Comparison of ENCODE assay signal across 16 cellular contexts in the genomic region with DNA sequence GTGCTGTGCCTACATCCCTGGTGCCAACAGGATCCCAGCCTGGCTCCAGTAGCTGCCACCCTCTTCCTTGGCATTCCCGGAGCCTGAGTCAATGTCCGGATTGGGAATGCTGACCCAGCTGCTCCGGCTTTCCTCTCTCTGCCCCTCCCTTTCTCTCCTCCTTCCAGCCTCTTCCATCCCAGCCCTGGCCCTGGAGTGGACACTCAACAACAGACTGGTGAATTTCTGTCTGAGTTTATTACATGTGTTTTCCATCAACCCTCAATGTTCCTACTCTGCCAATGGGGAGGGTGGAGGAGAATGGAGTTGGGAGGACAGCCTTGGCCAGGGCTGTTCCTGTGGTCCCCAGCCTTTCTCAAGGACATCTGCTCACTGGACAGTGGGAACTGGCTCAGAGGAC. TPM values are rescaled to one million over a fixed set of nuclear protein-coding genes. Genes with fewer than 3 reads are reported as not detected.
A peak's percentile ranks its signal among the peaks of the same experiment; 100 is the strongest.
DNase-seq lines count a peak whose midpoint lies in the region; ATAC-seq, FAIRE-seq and TF ChIP-seq lines count a peak whose summit lies in the region.
"Had no signal": no experiment of that assay in that cellular context is flagged by ENCODE, and none has a peak within 500 bp of the region (broad histone marks: within the 10 kb centered on the region; RNA-seq: fewer than 3 reads in every experiment).

No MANE protein-coding gene starts in this region.

- H3K4me3 ChIP-seq in HCT116 (replicated peaks in 1 of 2; ENCODE audit: low read depth in 1 of 2, low read length in 2 of 2) = peak overlapping the region in 1 of 2 experiments; percentile 5; a peak in 1 of 4 replicates
- no peak overlapping the region for H3K4me3 ChIP-seq in bronchial epithelial cell (ENCODE audit: low read depth, low read length)
- H3K4me3 ChIP-seq in tibial artery = no peak overlapping the region

- TF ChIP-seq CTCF in HCT116 (IDR thresholded peaks at IDR 0.05 in 2 of 3, conservative IDR thresholded peaks at IDR 0.05 in 1 of 3; ENCODE audit: borderline replicate concordance in 1 of 3, insufficient read depth in 1 of 3, low read depth in 2 of 3, low read length in 2 of 3) (no peak), bronchial epithelial cell (IDR thresholded peaks at IDR 0.05; ENCODE audit: insufficient read depth, low read length, severe bottlenecking) (no peak), tibial artery (IDR thresholded peaks at IDR 0.05) (no peak), progenitor cell of endocrine pancreas (IDR thresholded peaks at IDR 0.05; ENCODE audit: unreplicated experiment) (no peak)

- H3K4me3 Mint-ChIP-seq in progenitor cell of endocrine pancreas (ENCODE audit: low read depth) = no peak overlapping the region
- H3K4me3 Mint-ChIP-seq: activated CD8-positive, alpha-beta memory T cell treated with anti-CD3 and anti-CD28 coated beads, Interleukin-2, amount 10 ng/mL, durations not matched to agents 7 days and 5 days; naive thymus-derived CD4-positive, alpha-beta T cell had no signal

- TF ChIP-seq RAD21 in HCT116 (IDR thresholded peaks at IDR 0.05; ENCODE audit: low read depth) = no peak

- RAD21 ChIA-PET in HCT116 (lab: Charles Lee; ENCODE audit: low non-redundant PET in 1 of 2, low total read pairs in 2 of 2, uncharacterized antibody in 2 of 2, unreplicated experiment in 2 of 2) = no interaction called here

- no peak overlapping the region for H3K27ac Mint-ChIP-seq in progenitor cell of endocrine pancreas
- H3K27ac Mint-ChIP-seq: activated CD8-positive, alpha-beta memory T cell treated with anti-CD3 and anti-CD28 coated beads, Interleukin-2, amount 10 ng/mL, durations not matched to agents 7 days and 5 days; naive thymus-derived CD4-positive, alpha-beta T cell had no signal

- intact Hi-C loops in HCT116 (cut with micrococcal nuclease) = no loop called here
- intact Hi-C loops in tibial artery (cut with DNase I; ENCODE audit: low total_unique reads) = no loop called here

- peak overlapping the region; percentile 65 for H2AFZ ChIP-seq in HCT116 (ENCODE audit: low read depth, low read length, poor library complexity, severe bottlenecking)

- no peak overlapping the region for H3K9ac ChIP-seq in HCT116 (ENCODE audit: low read length)

- BruUV-seq in HCT116 (replicated peaks; lab: Mats Ljungman, UMichigan) = no TSS peak

- no peak for TF ChIP-seq POLR2A in HCT116 (IDR thresholded peaks at IDR 0.05; ENCODE audit: borderline replicate concordance, extremely low read depth, insufficient read depth, insufficient read length)

- H3K4me1 Mint-ChIP-seq in progenitor cell of endocrine pancreas (ENCODE audit: low read depth) = no peaks in the 10 kb centered on the region
- H3K4me1 Mint-ChIP-seq: activated CD8-positive, alpha-beta memory T cell treated with anti-CD3 and anti-CD28 coated beads, Interleukin-2, amount 10 ng/mL, durations not matched to agents 7 days and 5 days had no signal

- DNase-seq in HCT116 (ENCODE audit: low read depth, low spot score) = no peak
- DNase-seq in bronchial epithelial cell (ENCODE audit: low read depth) = peak; percentile 25
- DNase-seq in kidney tubule cell (ENCODE audit: low spot score) = peak; percentile 73
- DNase-seq in tibial artery = peak; percentile 53 to 80
- no peak for DNase-seq in NCI-H1930 (lab: John Stamatoyannopoulos, UW)
- DNase-seq in NCI-H187 (lab: John Stamatoyannopoulos, UW) = no peak
- DNase-seq in progenitor cell of endocrine pancreas (ENCODE audit: low spot score, unreplicated experiment) = no peak
- DNase-seq in NOMO-1 treated with dmso at 0.1 percent for 144 hours (lab: John Stamatoyannopoulos, UW; ENCODE audit: unreplicated experiment) = no peak
- DNase-seq: activated CD8-positive, alpha-beta memory T cell treated with anti-CD3 and anti-CD28 coated beads, Interleukin-2, amount 10 ng/mL, durations not matched to agents 7 days and 5 days; activated naive CD4-positive, alpha-beta T cell treated with anti-CD3 and anti-CD28 coated beads, Interleukin-2, amount 50 U/mL, for 16 hours; caudate nucleus; COR-L47; naive thymus-derived CD4-positive, alpha-beta T cell; NCI-H526; SHP77 had no signal

- H3K4me1 ChIP-seq in HCT116 (ENCODE audit: control insufficient read depth in 1 of 2, insufficient read depth in 2 of 2, low read length in 2 of 2) (peaks cover 28 to 40% of the 10 kb centered on the region in 2 experiments), tibial artery (peaks cover 0 to 36% (median 25%) of the 10 kb centered on the region in 4 donors)

- H3K9me2 ChIP-seq in HCT116 (ENCODE audit: insufficient read depth) = no peaks in the 10 kb centered on the region

- H3K27me3 Mint-ChIP-seq in progenitor cell of endocrine pancreas = peaks cover 34% of the 10 kb centered on the region

- peak; percentile 57 for ATAC-seq in HCT116
- ATAC-seq: activated CD8-positive, alpha-beta memory T cell treated with anti-CD3 and anti-CD28 coated beads, Interleukin-2, amount 10 ng/mL, durations not matched to agents 7 days and 5 days; naive thymus-derived CD4-positive, alpha-beta T cell had no signal

- H3K27me3 ChIP-seq in HCT116 (ENCODE audit: insufficient read depth, low read length) (no peaks in the 10 kb centered on the region), bronchial epithelial cell (ENCODE audit: control insufficient read depth, insufficient read depth, low read length) (peaks cover 4% of the 10 kb centered on the region), tibial artery (no peaks in the 10 kb centered on the region)

- H4K20me1 ChIP-seq in HCT116 (ENCODE audit: insufficient read depth) = no peaks in the 10 kb centered on the region

- H3K4me2 ChIP-seq in HCT116 (ENCODE audit: low read length) = peak overlapping the region; percentile 52

- peaks cover 2% of the 10 kb centered on the region for H3K9me3 Mint-ChIP-seq in progenitor cell of endocrine pancreas (ENCODE audit: low read depth)

- CTCF ChIA-PET in HCT116 (lab: Charles Lee) = no interaction called here

- no peaks in the 10 kb centered on the region for H3K79me2 ChIP-seq in HCT116 (ENCODE audit: insufficient read depth, low read length)

- POLR2A ChIA-PET in HCT116 (lab: Charles Lee) = interaction anchor here (1.3 kb wide), 1 partner anchor 9 kb away, joined by 3 read pairs; no protein-coding TSS in a partner anchor

- H3K36me3 ChIP-seq in HCT116 (ENCODE audit: control insufficient read depth in 1 of 2, insufficient read depth in 2 of 2, low read length in 2 of 2) = no peaks in the 10 kb centered on the region
- no peaks in the 10 kb centered on the region for H3K36me3 ChIP-seq in bronchial epithelial cell (ENCODE audit: control insufficient read depth, insufficient read depth, low read length)
- no peaks in the 10 kb centered on the region for H3K36me3 ChIP-seq in tibial artery

- no peak overlapping the region for H3K27ac ChIP-seq in HCT116 (ENCODE audit: low read depth, low read length)
- peak overlapping the region; percentile 68 to 71 for H3K27ac ChIP-seq in tibial artery

- H3K36me3 Mint-ChIP-seq in progenitor cell of endocrine pancreas (ENCODE audit: insufficient read depth) = no peaks in the 10 kb centered on the region
- H3K36me3 Mint-ChIP-seq: activated CD8-positive, alpha-beta memory T cell treated with anti-CD3 and anti-CD28 coated beads, Interleukin-2, amount 10 ng/mL, durations not matched to agents 7 days and 5 days had no signal

- no peak for FAIRE-seq in bronchial epithelial cell (lab: Jason Lieb, UNC)
- FAIRE-seq: keratinocyte had no signal

- no peaks in the 10 kb centered on the region for H3K9me3 ChIP-seq in HCT116 (ENCODE audit: control insufficient read depth in 1 of 2, insufficient read depth in 1 of 2, low read depth in 1 of 2, low read length in 2 of 2)
- peaks cover 0 to 2% (median 0%) of the 10 kb centered on the region in 3 donors for H3K9me3 ChIP-seq in tibial artery

TF ChIP-seq in HCT116, 20 proteins besides CTCF, POLR2A, EP300 and RAD21 (continues in another document):
- TF ChIP-seq JUND (IDR thresholded peaks at IDR 0.05) (peak; percentile 49), FOSL1 (IDR thresholded peaks at IDR 0.05; ENCODE audit: low read depth) (0 out of 2 replicates have a peak, but pooled peaks have one; percentile 39)
- TF ChIP-seq, protein P1, sequence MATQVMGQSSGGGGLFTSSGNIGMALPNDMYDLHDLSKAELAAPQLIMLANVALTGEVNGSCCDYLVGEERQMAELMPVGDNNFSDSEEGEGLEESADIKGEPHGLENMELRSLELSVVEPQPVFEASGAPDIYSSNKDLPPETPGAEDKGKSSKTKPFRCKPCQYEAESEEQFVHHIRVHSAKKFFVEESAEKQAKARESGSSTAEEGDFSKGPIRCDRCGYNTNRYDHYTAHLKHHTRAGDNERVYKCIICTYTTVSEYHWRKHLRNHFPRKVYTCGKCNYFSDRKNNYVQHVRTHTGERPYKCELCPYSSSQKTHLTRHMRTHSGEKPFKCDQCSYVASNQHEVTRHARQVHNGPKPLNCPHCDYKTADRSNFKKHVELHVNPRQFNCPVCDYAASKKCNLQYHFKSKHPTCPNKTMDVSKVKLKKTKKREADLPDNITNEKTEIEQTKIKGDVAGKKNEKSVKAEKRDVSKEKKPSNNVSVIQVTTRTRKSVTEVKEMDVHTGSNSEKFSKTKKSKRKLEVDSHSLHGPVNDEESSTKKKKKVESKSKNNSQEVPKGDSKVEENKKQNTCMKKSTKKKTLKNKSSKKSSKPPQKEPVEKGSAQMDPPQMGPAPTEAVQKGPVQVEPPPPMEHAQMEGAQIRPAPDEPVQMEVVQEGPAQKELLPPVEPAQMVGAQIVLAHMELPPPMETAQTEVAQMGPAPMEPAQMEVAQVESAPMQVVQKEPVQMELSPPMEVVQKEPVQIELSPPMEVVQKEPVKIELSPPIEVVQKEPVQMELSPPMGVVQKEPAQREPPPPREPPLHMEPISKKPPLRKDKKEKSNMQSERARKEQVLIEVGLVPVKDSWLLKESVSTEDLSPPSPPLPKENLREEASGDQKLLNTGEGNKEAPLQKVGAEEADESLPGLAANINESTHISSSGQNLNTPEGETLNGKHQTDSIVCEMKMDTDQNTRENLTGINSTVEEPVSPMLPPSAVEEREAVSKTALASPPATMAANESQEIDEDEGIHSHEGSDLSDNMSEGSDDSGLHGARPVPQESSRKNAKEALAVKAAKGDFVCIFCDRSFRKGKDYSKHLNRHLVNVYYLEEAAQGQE (IDR thresholded peaks at IDR 0.05; ENCODE audit: low read depth) = no peak

RNA-seq across cellular contexts. Expression of a gene that starts 0.9 kb away (rescaled TPM):
- total RNA-seq in HCT116 (2021; ENCODE audit: unreplicated experiment) (not detected), bronchial epithelial cell (not detected in 2 replicates), progenitor cell of endocrine pancreas (not detected in 2 replicates)
- polyA plus RNA-seq in HCT116 (2012) = not detected in 2 replicates
- total RNA-seq: activated CD8-positive, alpha-beta memory T cell treated with anti-CD3 and anti-CD28 coated beads, Interleukin-2, amount 10 ng/mL, durations not matched to agents 7 days and 5 days; naive thymus-derived CD4-positive, alpha-beta T cell had no signal
- polyA plus RNA-seq: keratinocyte; naive thymus-derived CD4-positive, alpha-beta T cell had no signal

RNA-seq across cellular contexts. Expression of a gene that starts 27.1 kb away (rescaled TPM):
- 1.4 TPM for total RNA-seq in HCT116 (2021; ENCODE audit: unreplicated experiment)
- polyA plus RNA-seq in HCT116 (2012) = 2.2 and 2.4 TPM in 2 replicates
- not detected in 2 replicates for total RNA-seq in bronchial epithelial cell
- total RNA-seq in progenitor cell of endocrine pancreas = 0.72 and 1.5 TPM in 2 replicates
- total RNA-seq: activated CD8-positive, alpha-beta memory T cell treated with anti-CD3 and anti-CD28 coated beads, Interleukin-2, amount 10 ng/mL, durations not matched to agents 7 days and 5 days had no signal
- polyA plus RNA-seq: keratinocyte had no signal

RNA-seq across cellular contexts. Expression of a gene that starts 48.1 kb away (rescaled TPM):
- total RNA-seq in HCT116 (2021; ENCODE audit: unreplicated experiment) = 1.5 TPM
- polyA plus RNA-seq in HCT116 (2012) = 0.66 and 1.0 TPM in 2 replicates
- 2.3 and 2.4 TPM in 2 replicates for total RNA-seq in bronchial epithelial cell
- total RNA-seq in progenitor cell of endocrine pancreas = not detected in 2 replicates

RNA-seq across cellular contexts. Expression of a gene that starts 50.6 kb away (rescaled TPM):
- total RNA-seq in HCT116 (2021; ENCODE audit: unreplicated experiment) (1.6 TPM), bronchial epithelial cell (0.13 and 0.26 TPM in 2 replicates), progenitor cell of endocrine pancreas (15.1 and 16.4 TPM in 2 replicates)
- 0.38 and 0.84 TPM in 2 replicates for polyA plus RNA-seq in HCT116 (2012)
- total RNA-seq: activated CD8-positive, alpha-beta memory T cell treated with anti-CD3 and anti-CD28 coated beads, Interleukin-2, amount 10 ng/mL, durations not matched to agents 7 days and 5 days had no signal

Comparison
In these comparisons a context has a peak if more than half of its experiments do, and no peak if none do; other contexts are left out.
1. DNase-seq: peak in bronchial epithelial cell (single experiment), kidney tubule cell (single experiment) and tibial artery (2 of 2); none in HCT116 (single experiment), NCI-H1930 (0 of 2), NCI-H187 (0 of 2), progenitor cell of endocrine pancreas (single experiment) and NOMO-1 treated with dmso at 0.1 percent for 144 hours (single experiment).